In the genomic region with DNA sequence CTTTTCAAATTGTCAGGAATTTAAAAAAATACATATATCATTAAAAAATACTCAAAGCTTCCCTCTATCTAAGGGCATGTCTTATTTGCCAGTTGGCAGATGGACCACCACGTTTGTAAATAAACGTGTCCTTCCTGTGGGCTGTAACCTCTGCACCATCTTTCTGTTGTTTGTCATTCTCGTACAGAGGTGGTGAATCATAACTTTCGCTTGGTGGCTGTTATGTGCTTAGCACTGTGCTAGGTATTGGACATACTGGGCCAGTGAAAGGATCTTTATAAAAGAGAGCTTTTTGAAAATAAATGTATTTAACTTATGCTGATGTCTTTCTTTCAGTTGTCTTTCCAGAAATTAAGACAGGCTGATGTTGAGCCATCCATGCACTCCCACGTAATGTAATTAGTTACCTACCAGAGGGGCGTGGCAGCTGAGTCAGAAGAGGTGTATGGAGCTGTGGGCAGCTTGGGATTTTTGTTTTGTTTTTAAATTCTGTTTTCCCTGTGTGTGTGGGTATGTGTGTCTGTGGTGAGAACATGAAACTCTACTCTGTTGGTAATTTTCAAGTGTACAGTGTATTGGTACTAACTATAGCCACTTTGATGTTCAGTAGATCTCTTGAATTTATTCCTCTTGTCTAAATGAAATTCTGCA, we compare ENCODE assay signal across 21 cellular contexts.
DNase-seq lines count a peak whose midpoint lies in the region; ATAC-seq and TF ChIP-seq lines count a peak whose summit lies in the region.
"Had no signal": no experiment of that assay in that cellular context is flagged by ENCODE, and none has a peak within 500 bp of the region (broad histone marks: within the 10 kb centered on the region; RNA-seq: fewer than 3 reads in every experiment).

No MANE protein-coding gene starts in this region.

- H3K27me3 Mint-ChIP-seq in activated CD8-positive, alpha-beta memory T cell treated with anti-CD3 and anti-CD28 coated beads, Interleukin-2, amount 10 ng/mL, durations not matched to agents 7 days and 5 days = peaks cover 16% of the 10 kb centered on the region

- DNase-seq in activated CD8-positive, alpha-beta memory T cell treated with anti-CD3 and anti-CD28 coated beads, Interleukin-2, amount 10 ng/mL, durations not matched to agents 7 days and 5 days = peak; percentile 47
- no peak for DNase-seq in activated CD8-positive, alpha-beta memory T cell treated with anti-CD3 and anti-CD28 coated beads, Interleukin-2, amount 50 U/mL, for 48 hours
- no peak for DNase-seq in RWPE2 (ENCODE audit: low spot score)
- DNase-seq in renal cortical epithelial cell (ENCODE audit: low read depth) = peak; percentile 33
- DNase-seq in hippocampal formation (lab: John Stamatoyannopoulos, UW) = no peak
- DNase-seq: BE2C, DND-41, heart right ventricle, left colon, mesendoderm, NCI-H1105 treated with DMSO at 0.1 percent for 48 hours, NCI-H2029, NCI-H2227 treated with DMSO at 0.1 percent for 48 hours, NCI-H69 had no signal

- peaks cover 15% of the 10 kb centered on the region for H3K27me3 ChIP-seq in RWPE2 (ENCODE audit: insufficient read depth, poor library complexity, severe bottlenecking)
- H3K27me3 ChIP-seq: BE2C, heart right ventricle, suprapubic skin had no signal

- H3K9me3 Mint-ChIP-seq in activated CD8-positive, alpha-beta memory T cell treated with anti-CD3 and anti-CD28 coated beads, Interleukin-2, amount 10 ng/mL, durations not matched to agents 7 days and 5 days (ENCODE audit: low read depth) = no peaks in the 10 kb centered on the region
- H3K9me3 Mint-ChIP-seq: T-helper 1 cell treated with Interleukin-12 subunit alpha and Interleukin-12 subunit beta and Interleukin-4 antibody, amounts not matched to agents 30 μg/mL and 1 μg/mL, for 36 hours had no signal

- no peak overlapping the region for H3K27ac Mint-ChIP-seq in activated CD8-positive, alpha-beta memory T cell treated with anti-CD3 and anti-CD28 coated beads, Interleukin-2, amount 10 ng/mL, durations not matched to agents 7 days and 5 days
- H3K27ac Mint-ChIP-seq: T-helper 1 cell treated with Interleukin-12 subunit alpha and Interleukin-12 subunit beta and Interleukin-4 antibody, amounts not matched to agents 30 μg/mL and 1 μg/mL, for 36 hours had no signal

- no peaks in the 10 kb centered on the region for H3K9me3 ChIP-seq in RWPE2 (ENCODE audit: severe bottlenecking)
- H3K9me3 ChIP-seq: BE2C, HAP-1, heart right ventricle, suprapubic skin had no signal

- CTCF ChIA-PET in activated CD8-positive, alpha-beta memory T cell treated with anti-CD3 and anti-CD28 coated beads, Interleukin-2, amount 10 ng/mL, durations not matched to agents 7 days and 5 days (lab: Charles Lee) = no interaction called here

- no peak overlapping the region for H3K4me3 Mint-ChIP-seq in activated CD8-positive, alpha-beta memory T cell treated with anti-CD3 and anti-CD28 coated beads, Interleukin-2, amount 10 ng/mL, durations not matched to agents 7 days and 5 days
- H3K4me3 Mint-ChIP-seq: T-helper 1 cell treated with Interleukin-12 subunit alpha and Interleukin-12 subunit beta and Interleukin-4 antibody, amounts not matched to agents 30 μg/mL and 1 μg/mL, for 36 hours had no signal

- H3K36me3 Mint-ChIP-seq in activated CD8-positive, alpha-beta memory T cell treated with anti-CD3 and anti-CD28 coated beads, Interleukin-2, amount 10 ng/mL, durations not matched to agents 7 days and 5 days = no peaks in the 10 kb centered on the region

- H3K27ac ChIP-seq in RWPE2 (ENCODE audit: poor library complexity, severe bottlenecking) = no peak overlapping the region
- H3K27ac ChIP-seq: heart right ventricle, HL-60, suprapubic skin had no signal

- peaks cover 10% of the 10 kb centered on the region for H3K4me1 Mint-ChIP-seq in activated CD8-positive, alpha-beta memory T cell treated with anti-CD3 and anti-CD28 coated beads, Interleukin-2, amount 10 ng/mL, durations not matched to agents 7 days and 5 days

- TF ChIP-seq CTCF in RWPE2 (IDR thresholded peaks at IDR 0.05; ENCODE audit: poor library complexity, severe bottlenecking) = no peak

- H3K4me1 ChIP-seq in RWPE2 (ENCODE audit: insufficient read depth, poor library complexity, severe bottlenecking) = no peaks in the 10 kb centered on the region
- H3K4me1 ChIP-seq: BE2C, HAP-1, heart right ventricle, suprapubic skin had no signal

- no peaks in the 10 kb centered on the region for H3K36me3 ChIP-seq in RWPE2 (ENCODE audit: low read depth)
- H3K36me3 ChIP-seq: BE2C, HAP-1, suprapubic skin had no signal

- no peak overlapping the region for H3K4me3 ChIP-seq in RWPE2 (ENCODE audit: severe bottlenecking)
- H3K4me3 ChIP-seq: HAP-1, heart right ventricle, suprapubic skin had no signal

- peak; percentile 78 for ATAC-seq in activated CD8-positive, alpha-beta memory T cell treated with anti-CD3 and anti-CD28 coated beads, Interleukin-2, amount 10 ng/mL, durations not matched to agents 7 days and 5 days
- ATAC-seq in GM18867 (IDR thresholded peaks at IDR 0.05; ENCODE audit: unreplicated experiment) (peak; percentile 65), RWPE2 (ENCODE audit: low read depth) (peak; percentile 51; the same call in 2 of the 3 replicates), HG03135 (IDR thresholded peaks at IDR 0.05; ENCODE audit: unreplicated experiment) (no peak), GM21515 (IDR thresholded peaks at IDR 0.05; ENCODE audit: unreplicated experiment) (no peak)
- ATAC-seq: heart right ventricle, left colon had no signal

Comparison
In these comparisons a context has a peak if more than half of its experiments do, and no peak if none do; other contexts are left out.
1. DNase-seq: peak in activated CD8-positive, alpha-beta memory T cell treated with anti-CD3 and anti-CD28 coated beads, Interleukin-2, amount 10 ng/mL, durations not matched to agents 7 days and 5 days (single experiment) and renal cortical epithelial cell (single experiment); none in activated CD8-positive, alpha-beta memory T cell treated with anti-CD3 and anti-CD28 coated beads, Interleukin-2, amount 50 U/mL, for 48 hours (single experiment), RWPE2 (single experiment) and hippocampal formation (0 of 2).
2. ATAC-seq: peak in activated CD8-positive, alpha-beta memory T cell treated with anti-CD3 and anti-CD28 coated beads, Interleukin-2, amount 10 ng/mL, durations not matched to agents 7 days and 5 days (single experiment), GM18867 (single experiment) and RWPE2 (single experiment); none in HG03135 (single experiment) and GM21515 (single experiment).